ENCODE assay signal across 35 cellular contexts in the genomic region with DNA sequence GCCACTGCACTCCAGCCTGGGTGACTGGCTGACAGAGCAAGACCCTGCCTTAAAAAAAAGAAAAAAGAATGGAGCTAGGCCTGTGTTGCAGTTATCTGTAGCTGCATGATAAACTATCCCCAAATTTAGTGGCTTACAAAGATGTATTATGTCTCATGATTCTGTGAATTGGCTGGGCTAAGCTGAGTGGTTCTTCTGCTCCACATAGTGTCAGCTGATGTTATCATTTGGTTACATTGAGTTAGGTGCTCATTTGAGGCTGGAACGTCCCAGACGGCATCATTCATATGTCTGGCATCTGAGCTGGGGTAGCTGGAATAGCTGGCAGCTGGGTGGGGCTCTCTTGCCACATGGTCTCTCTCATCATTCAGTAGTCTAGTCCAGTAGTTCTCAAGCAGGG.
"Had no signal": no experiment of that assay in that cellular context is flagged by ENCODE, and none has a peak within 500 bp of the region (broad histone marks: within the 10 kb centered on the region; RNA-seq: fewer than 3 reads in every experiment).

No MANE protein-coding gene starts in this region.

- DNase-seq: activated CD4-positive, alpha-beta memory T cell treated with anti-CD3 and anti-CD28 coated beads, Interleukin-2, amount 10 ng/mL, durations not matched to agents 7 days and 5 days; activated CD4-positive, alpha-beta T cell treated with anti-CD3 and anti-CD28 coated beads for 1 hour; activated CD4-positive, alpha-beta T cell treated with anti-CD3 and anti-CD28 coated beads for 36 hours; activated CD4-positive, alpha-beta T cell treated with anti-CD3 and anti-CD28 coated beads for 48 hours; activated CD4-positive, alpha-beta T cell treated with anti-CD3 and anti-CD28 coated beads, Interleukin-2, amount 10 ng/mL, durations not matched to agents 7 days and 5 days; activated CD4-positive, alpha-beta T cell treated with anti-CD3 and anti-CD28 coated beads, Interleukin-2, amount 50 U/mL, for 48 hours; activated CD4-positive, CD25-positive, alpha-beta regulatory T cell; activated CD8-positive, alpha-beta memory T cell treated with anti-CD3 and anti-CD28 coated beads for 24 hours; activated CD8-positive, alpha-beta memory T cell treated with anti-CD3 and anti-CD28 coated beads, Interleukin-2, amount 10 ng/mL, durations not matched to agents 7 days and 5 days; activated CD8-positive, alpha-beta memory T cell treated with anti-CD3 and anti-CD28 coated beads, Interleukin-2, amount 50 U/mL, for 48 hours; activated CD8-positive, alpha-beta T cell treated with anti-CD3 and anti-CD28 coated beads, Interleukin-2, amount 10 ng/mL, durations not matched to agents 7 days and 5 days; activated effector memory CD4-positive, alpha-beta T cell treated with Interleukin-2 at 50 U/mL for 16 hours; activated gamma-delta T cell; activated naive CD4-positive, alpha-beta T cell treated with anti-CD3 and anti-CD28 coated beads, Interleukin-2, amount 10 ng/mL, durations not matched to agents 7 days and 5 days; activated naive CD4-positive, alpha-beta T cell treated with Interleukin-2 at 50 U/mL for 16 hours; activated naive CD8-positive, alpha-beta T cell treated with anti-CD3 and anti-CD28 coated beads, Interleukin-2, amount 10 ng/mL, durations not matched to agents 7 days and 5 days; activated naive CD8-positive, alpha-beta T cell treated with anti-CD3 and anti-CD28 coated beads, Interleukin-2, amount 50 U/mL, for 24 hours; activated T-cell treated with anti-CD3 and anti-CD28 coated beads, Interleukin-2, amount 50 U/mL, for 24 hours; activated T-cell treated with anti-CD3 and anti-CD28 coated beads, Interleukin-2, amount 50 U/mL, for 48 hours; amygdala; anterior cingulate cortex; central memory CD4-positive, alpha-beta T cell; T-helper 1 cell; T-helper 2 cell; T-helper 9 cell; WERI-Rb-1 had no signal

- H3K27ac ChIP-seq: ascending aorta, WERI-Rb-1 had no signal

- H3K4me1 Mint-ChIP-seq: activated CD4-positive, alpha-beta memory T cell treated with anti-CD3 and anti-CD28 coated beads, Interleukin-2, amount 10 ng/mL, durations not matched to agents 7 days and 5 days; activated CD4-positive, alpha-beta T cell treated with anti-CD3 and anti-CD28 coated beads, Interleukin-2, amount 10 ng/mL, durations not matched to agents 7 days and 5 days; activated CD8-positive, alpha-beta memory T cell treated with anti-CD3 and anti-CD28 coated beads, Interleukin-2, amount 10 ng/mL, durations not matched to agents 7 days and 5 days; activated naive CD4-positive, alpha-beta T cell treated with anti-CD3 and anti-CD28 coated beads, Interleukin-2, amount 10 ng/mL, durations not matched to agents 7 days and 5 days; activated naive CD4-positive, alpha-beta T cell treated with anti-CD3 and anti-CD28 coated beads, Interleukin-2, amount 50 U/mL, for 24 hours; activated naive CD8-positive, alpha-beta T cell treated with anti-CD3 and anti-CD28 coated beads, Interleukin-2, amount 10 ng/mL, durations not matched to agents 7 days and 5 days had no signal

- H3K4me1 ChIP-seq: ascending aorta had no signal

- H3K36me3 ChIP-seq: ascending aorta, WERI-Rb-1 had no signal

- H3K27ac Mint-ChIP-seq: activated CD4-positive, alpha-beta memory T cell treated with anti-CD3 and anti-CD28 coated beads, Interleukin-2, amount 10 ng/mL, durations not matched to agents 7 days and 5 days; activated CD4-positive, alpha-beta T cell treated with anti-CD3 and anti-CD28 coated beads for 36 hours; activated CD4-positive, alpha-beta T cell treated with anti-CD3 and anti-CD28 coated beads, Interleukin-2, amount 10 ng/mL, durations not matched to agents 7 days and 5 days; activated CD8-positive, alpha-beta memory T cell treated with anti-CD3 and anti-CD28 coated beads, Interleukin-2, amount 10 ng/mL, durations not matched to agents 7 days and 5 days; activated CD8-positive, alpha-beta T cell treated with anti-CD3 and anti-CD28 coated beads, Interleukin-2, amount 10 ng/mL, durations not matched to agents 7 days and 5 days; activated naive CD4-positive, alpha-beta T cell treated with anti-CD3 and anti-CD28 coated beads, Interleukin-2, amount 10 ng/mL, durations not matched to agents 7 days and 5 days; activated naive CD4-positive, alpha-beta T cell treated with anti-CD3 and anti-CD28 coated beads, Interleukin-2, amount 50 U/mL, for 24 hours; activated naive CD8-positive, alpha-beta T cell; activated naive CD8-positive, alpha-beta T cell treated with anti-CD3 and anti-CD28 coated beads, Interleukin-2, amount 10 ng/mL, durations not matched to agents 7 days and 5 days; activated naive CD8-positive, alpha-beta T cell treated with anti-CD3 and anti-CD28 coated beads, Interleukin-2, amount 50 U/mL, for 24 hours; activated T-cell treated with anti-CD3 and anti-CD28 coated beads, Interleukin-2, amount 50 U/mL, for 24 hours; activated T-helper 2 cell treated with anti-CD3 and anti-CD28 coated beads, Interferon-gamma antibody, Interleukin-2, Interleukin-4, amounts not matched to agents 10 μg/mL and 5 μg/mL and 100 μg/mL, durations not matched to agents 14 hours and 24 hours and 36 hours; brain; T-helper 1 cell treated with Interleukin-12 subunit alpha and Interleukin-12 subunit beta and Interleukin-4 antibody, amounts not matched to agents 30 μg/mL and 1 μg/mL, for 36 hours; T-helper 2 cell treated with Interferon-gamma antibody and Interleukin-4, amounts not matched to agents 5 μg/mL and 100 μg/mL, for 36 hours; WTC11 had no signal

- H3K27me3 Mint-ChIP-seq: activated CD4-positive, alpha-beta memory T cell treated with anti-CD3 and anti-CD28 coated beads, Interleukin-2, amount 10 ng/mL, durations not matched to agents 7 days and 5 days; activated CD4-positive, alpha-beta T cell treated with anti-CD3 and anti-CD28 coated beads for 36 hours; activated CD4-positive, alpha-beta T cell treated with anti-CD3 and anti-CD28 coated beads, Interleukin-2, amount 10 ng/mL, durations not matched to agents 7 days and 5 days; activated naive CD4-positive, alpha-beta T cell treated with anti-CD3 and anti-CD28 coated beads, Interleukin-2, amount 50 U/mL, for 24 hours; activated naive CD8-positive, alpha-beta T cell; activated naive CD8-positive, alpha-beta T cell treated with anti-CD3 and anti-CD28 coated beads, Interleukin-2, amount 50 U/mL, for 24 hours; activated T-cell treated with anti-CD3 and anti-CD28 coated beads, Interleukin-2, amount 50 U/mL, for 24 hours had no signal

- ATAC-seq: activated CD4-positive, alpha-beta T cell treated with anti-CD3 and anti-CD28 coated beads for 36 hours; activated CD4-positive, CD25-positive, alpha-beta regulatory T cell treated with anti-CD3 and anti-CD28 coated beads, Interleukin-2, amount 50 U/mL, for 24 hours; activated CD8-positive, alpha-beta memory T cell treated with anti-CD3 and anti-CD28 coated beads, Interleukin-2, amount 10 ng/mL, durations not matched to agents 7 days and 5 days; activated CD8-positive, alpha-beta T cell treated with anti-CD3 and anti-CD28 coated beads, Interleukin-2, amount 10 ng/mL, durations not matched to agents 7 days and 5 days; activated naive CD8-positive, alpha-beta T cell treated with anti-CD3 and anti-CD28 coated beads, Interleukin-2, amount 50 U/mL, for 24 hours; WTC11 had no signal

- H3K36me3 Mint-ChIP-seq: activated naive CD4-positive, alpha-beta T cell treated with anti-CD3 and anti-CD28 coated beads, Interleukin-2, amount 10 ng/mL, durations not matched to agents 7 days and 5 days; activated naive CD8-positive, alpha-beta T cell; activated naive CD8-positive, alpha-beta T cell treated with anti-CD3 and anti-CD28 coated beads, Interleukin-2, amount 10 ng/mL, durations not matched to agents 7 days and 5 days; brain; WTC11 had no signal

- H3K4me3 Mint-ChIP-seq: activated CD4-positive, alpha-beta memory T cell treated with anti-CD3 and anti-CD28 coated beads, Interleukin-2, amount 10 ng/mL, durations not matched to agents 7 days and 5 days; activated CD4-positive, alpha-beta T cell treated with anti-CD3 and anti-CD28 coated beads for 36 hours; activated CD4-positive, alpha-beta T cell treated with anti-CD3 and anti-CD28 coated beads, Interleukin-2, amount 10 ng/mL, durations not matched to agents 7 days and 5 days; activated CD8-positive, alpha-beta memory T cell treated with anti-CD3 and anti-CD28 coated beads, Interleukin-2, amount 10 ng/mL, durations not matched to agents 7 days and 5 days; activated CD8-positive, alpha-beta T cell treated with anti-CD3 and anti-CD28 coated beads, Interleukin-2, amount 10 ng/mL, durations not matched to agents 7 days and 5 days; activated naive CD4-positive, alpha-beta T cell treated with anti-CD3 and anti-CD28 coated beads, Interleukin-2, amount 10 ng/mL, durations not matched to agents 7 days and 5 days; activated naive CD4-positive, alpha-beta T cell treated with anti-CD3 and anti-CD28 coated beads, Interleukin-2, amount 50 U/mL, for 24 hours; activated naive CD8-positive, alpha-beta T cell; activated naive CD8-positive, alpha-beta T cell treated with anti-CD3 and anti-CD28 coated beads, Interleukin-2, amount 10 ng/mL, durations not matched to agents 7 days and 5 days; activated naive CD8-positive, alpha-beta T cell treated with anti-CD3 and anti-CD28 coated beads, Interleukin-2, amount 50 U/mL, for 24 hours; activated T-cell treated with anti-CD3 and anti-CD28 coated beads, Interleukin-2, amount 50 U/mL, for 24 hours; brain; T-helper 1 cell treated with Interleukin-12 subunit alpha and Interleukin-12 subunit beta and Interleukin-4 antibody, amounts not matched to agents 30 μg/mL and 1 μg/mL, for 36 hours; T-helper 2 cell treated with Interferon-gamma antibody and Interleukin-4, amounts not matched to agents 5 μg/mL and 100 μg/mL, for 36 hours; WTC11 had no signal

- H3K4me3 ChIP-seq: ascending aorta had no signal

- H3K27me3 ChIP-seq: ascending aorta had no signal
